27 cellular contexts compared by ENCODE assay signal in the genomic region with DNA sequence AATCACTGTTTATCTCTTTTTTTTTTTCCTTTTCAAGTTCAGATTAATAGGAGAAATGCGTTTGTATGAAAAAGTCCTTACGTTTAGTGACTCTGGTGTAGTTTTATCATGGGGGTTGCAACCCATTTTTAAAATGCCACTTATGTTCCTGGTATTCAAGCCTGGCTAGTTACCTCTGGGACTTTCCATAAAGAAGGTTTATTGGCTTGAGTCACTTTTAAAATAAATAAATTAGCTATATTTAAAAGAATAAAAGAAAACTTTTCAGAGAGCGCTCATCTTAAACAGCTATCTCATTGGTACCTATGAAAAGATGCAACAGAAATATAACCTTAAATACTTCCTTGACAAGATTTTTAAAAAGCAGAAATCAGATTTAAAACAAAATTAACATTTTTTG.
"Had no signal": no experiment of that assay in that cellular context is flagged by ENCODE, and none has a peak within 500 bp of the region (broad histone marks: within the 10 kb centered on the region; RNA-seq: fewer than 3 reads in every experiment).

No MANE protein-coding gene starts in this region.

- ATAC-seq: Panc1, Right ventricle myocardium inferior, SK-N-SH treated with all-trans-retinoic acid at 6 μM for 48 hours, T-cell had no signal

- FAIRE-seq: RCC 7860 had no signal

- DNase-seq: Kasumi-1; MG63; NCI-H1048; NCI-H1092 treated with DMSO at 0.1 percent for 48 hours; NCI-H1105 treated with DMSO at 0.1 percent for 48 hours; NCI-H1436 treated with DMSO at 0.1 percent for 48 hours; NCI-H1694 treated with DMSO at 0.1 percent for 48 hours; NCI-H187 treated with DMSO at 0.1 percent for 48 hours; NCI-H2029; NCI-H2081; NCI-H2171 treated with DMSO at 0.1 percent for 48 hours; NCI-H226; NCI-H446 treated with DMSO at 0.1 percent for 48 hours; NCI-H526; NCI-H69; NCI-H748 treated with DMSO at 0.1 percent for 48 hours; NK-92 treated with Interleukin-12 subunit alpha and Interleukin-12 subunit beta, amount 100 ng/mL, for 24 hours; OCI-M1; PC-9; SHP77; SIG-M5; SJCRH30; T-cell had no signal
